In the genomic region with DNA sequence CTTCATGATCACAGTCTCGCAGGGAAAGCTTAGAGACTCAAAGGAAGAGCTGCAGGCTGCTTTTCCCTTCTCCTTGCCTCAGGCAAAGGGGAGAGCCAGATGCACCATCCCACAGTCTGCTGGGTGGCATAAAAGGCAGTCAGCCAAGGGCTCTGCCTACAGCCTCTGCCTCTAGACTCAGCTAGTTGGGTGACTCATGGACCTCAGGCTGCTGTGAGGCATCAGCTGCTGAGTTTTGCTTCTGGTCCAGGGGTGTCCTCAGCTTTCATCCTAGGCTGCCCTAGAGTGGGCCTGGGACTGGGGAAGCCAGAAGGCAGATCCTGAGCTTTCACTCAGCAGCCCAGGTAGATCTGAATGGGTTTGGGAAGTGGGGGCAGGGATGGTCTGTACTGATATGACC, we compare ENCODE assay signal across 11 cellular contexts. TPM values are rescaled to one million over a fixed set of nuclear protein-coding genes. Genes with fewer than 3 reads are reported as not detected.
DNase-seq lines count a peak whose midpoint lies in the region; ATAC-seq, FAIRE-seq and TF ChIP-seq lines count a peak whose summit lies in the region.
"Had no signal": no experiment of that assay in that cellular context is flagged by ENCODE, and none has a peak within 500 bp of the region (broad histone marks: within the 10 kb centered on the region; RNA-seq: fewer than 3 reads in every experiment).

No MANE protein-coding gene starts in this region.

- H3K4me2 ChIP-seq in keratinocyte (ENCODE audit: control insufficient read depth, extremely low read depth, insufficient read depth, low read depth, low read length) (no peak overlapping the region), smooth muscle cell (no peak overlapping the region)

- TF ChIP-seq CTCF in AG04449 (IDR thresholded peaks at IDR 0.05; ENCODE audit: insufficient read depth, low read length, missing control alignments) = no peak
- no peak for TF ChIP-seq CTCF in keratinocyte (optimal IDR thresholded peaks at IDR 0.05 in 1 of 3, IDR thresholded peaks at IDR 0.05 in 1 of 3, conservative IDR thresholded peaks at IDR 0.05 in 1 of 3; ENCODE audit: extremely low read depth in 1 of 3, insufficient read depth in 2 of 3, low read length in 3 of 3)
- no peak for TF ChIP-seq CTCF in smooth muscle cell (IDR thresholded peaks at IDR 0.05; ENCODE audit: borderline replicate concordance, insufficient read depth, poor library complexity, severe bottlenecking)

- peak; percentile 83 for FAIRE-seq in keratinocyte (lab: Jason Lieb, UNC)
- FAIRE-seq: colon had no signal

- CTCF ChIA-PET in AG04449 (lab: Yijun Ruan, JAX) = interaction anchor here (1.4 to 3.1 kb wide), 5 partner anchors 9 to 106 kb away, joined by 3 to 22 read pairs (median 8); no protein-coding TSS in a partner anchor

- dilution Hi-C loops in keratinocyte (cut with MboI; ENCODE audit: extremely low pct_ligation_motif_present, low sequenced_read_pairs) = loop anchor here (25.0 kb wide), 1 partner anchor 99 kb away; a partner anchor contains a TSS

- POLR2A ChIA-PET in AG04449 (lab: Yijun Ruan, JAX) = no interaction called here

- H4K20me1 ChIP-seq in keratinocyte (ENCODE audit: control insufficient read depth, extremely low read depth, insufficient read depth, low read length) (no peaks in the 10 kb centered on the region), smooth muscle cell (ENCODE audit: low read depth) (no peaks in the 10 kb centered on the region)

- no peaks in the 10 kb centered on the region for H3F3A ChIP-seq in smooth muscle cell (ENCODE audit: low read depth)

- H3K4me1 ChIP-seq in adipocyte (ENCODE audit: control insufficient read depth, insufficient read depth, low read length) (peaks cover 15% of the 10 kb centered on the region), keratinocyte (ENCODE audit: control insufficient read depth, extremely low read depth, insufficient read depth, low read length) (peaks cover 10% of the 10 kb centered on the region), smooth muscle cell (ENCODE audit: low read depth) (no peaks in the 10 kb centered on the region)

- H3K9me1 ChIP-seq in keratinocyte (ENCODE audit: control insufficient read depth, extremely low read depth, insufficient read depth, low read length) = no peaks in the 10 kb centered on the region

- H2AFZ ChIP-seq in keratinocyte (ENCODE audit: control insufficient read depth, low read length) (no peak overlapping the region), smooth muscle cell (ENCODE audit: low read depth) (no peak overlapping the region)

- H3K27me3 ChIP-seq in adipocyte (replicated peaks; ENCODE audit: control insufficient read depth, insufficient read depth, low read length) (peaks cover 33% of the 10 kb centered on the region), keratinocyte (ENCODE audit: control insufficient read depth, extremely low read depth, insufficient read depth, low read length) (no peaks in the 10 kb centered on the region), smooth muscle cell (ENCODE audit: low read depth) (peaks cover 16% of the 10 kb centered on the region)

- no peak overlapping the region for H3K4me3 ChIP-seq in AG04449 (ENCODE audit: low read depth, low read length)
- no peak overlapping the region for H3K4me3 ChIP-seq in adipocyte (ENCODE audit: low read length)
- H3K4me3 ChIP-seq in keratinocyte (ENCODE audit: control insufficient read depth in 2 of 3, extremely low read depth in 1 of 3, insufficient read depth in 2 of 3, low read depth in 1 of 3, low read length in 3 of 3) = no peak overlapping the region
- H3K4me3 ChIP-seq in smooth muscle cell = no peak overlapping the region

- H3K27ac ChIP-seq in keratinocyte (ENCODE audit: control insufficient read depth, insufficient read depth, low read length) = no peak overlapping the region
- H3K27ac ChIP-seq in smooth muscle cell (ENCODE audit: low read depth) = no peak overlapping the region

- ATAC-seq in GM18907 (IDR thresholded peaks at IDR 0.05; ENCODE audit: unreplicated experiment) = no peak

- no peaks in the 10 kb centered on the region for H3K36me3 ChIP-seq in adipocyte (ENCODE audit: control insufficient read depth, insufficient read depth, low read length, severe bottlenecking)
- H3K36me3 ChIP-seq in keratinocyte (ENCODE audit: control insufficient read depth in 2 of 2, extremely low read depth in 1 of 2, insufficient read depth in 2 of 2, low read length in 2 of 2) = peaks cover 0 to 1% of the 10 kb centered on the region in 2 experiments
- H3K36me3 ChIP-seq in smooth muscle cell (ENCODE audit: low read depth) = no peaks in the 10 kb centered on the region

- H3K9ac ChIP-seq in adipocyte (ENCODE audit: low read length) = no peak overlapping the region
- H3K9ac ChIP-seq in keratinocyte (ENCODE audit: control insufficient read depth, extremely low read depth, insufficient read depth, low read length) = no peak overlapping the region
- no peak overlapping the region for H3K9ac ChIP-seq in smooth muscle cell (ENCODE audit: low read depth)

- H3K9me3 ChIP-seq in adipocyte (ENCODE audit: control insufficient read depth, low read length) = no peaks in the 10 kb centered on the region
- no peaks in the 10 kb centered on the region for H3K9me3 ChIP-seq in keratinocyte (ENCODE audit: control insufficient read depth, low read depth, low read length)
- no peaks in the 10 kb centered on the region for H3K9me3 ChIP-seq in smooth muscle cell (replicated peaks; ENCODE audit: low read depth)

- DNase-seq in AG04449 (ENCODE audit: low read depth, low spot score) (peak; percentile 14), H4 (ENCODE audit: low spot score) (peak; percentile 83), adipocyte (ENCODE audit: low read depth) (peak; percentile 78), keratinocyte (ENCODE audit: low read depth, low spot score) (no peak), midbrain (lab: John Stamatoyannopoulos, UW) (no peak), smooth muscle cell (lab: John Stamatoyannopoulos, UW; ENCODE audit: unreplicated experiment) (no peak)
- DNase-seq in activated CD4-positive, alpha-beta T cell treated with anti-CD3 and anti-CD28 coated beads for 1 hour = no peak
- DNase-seq: activated CD4-positive, CD25-positive, alpha-beta regulatory T cell had no signal

- WGBS in smooth muscle cell (ENCODE audit: low lambda C conversion rate) = 33% methylated on average over 1 of the region's 1 CpG

- H3K79me2 ChIP-seq in keratinocyte (ENCODE audit: control insufficient read depth, insufficient read depth, low read length) (no peaks in the 10 kb centered on the region), smooth muscle cell (ENCODE audit: low read depth) (no peaks in the 10 kb centered on the region)

RNA-seq across cellular contexts. Expression of a gene that starts 11.7 kb away (rescaled TPM):
- total RNA-seq in H4 (2014; rRNA removed; shearing (Covaris generic)) = 0.04 and 0.08 TPM in 2 replicates
- polyA plus RNA-seq in keratinocyte = 3.6 to 6.8 TPM (median 4.9 TPM) in 3 replicates
- 0.94 TPM for polyA plus RNA-seq in keratinocyte (2011; ENCODE audit: low read depth)
- 5.6 and 6.1 TPM in 2 replicates for polyA plus RNA-seq in keratinocyte (2011; cell fraction: cytosol; rRNA removed)
- polyA plus RNA-seq in keratinocyte (2011; cell fraction: nucleus; rRNA removed) = 8.6 and 9.1 TPM in 2 replicates
- 3.3 and 4.7 TPM in 2 replicates for polyA plus RNA-seq in keratinocyte (2012; ENCODE audit: low replicate concordance)
- 8.8 to 18.1 TPM (median 16.5 TPM) in 3 replicates for polyA minus RNA-seq in keratinocyte
- 3.8 TPM for polyA minus RNA-seq in keratinocyte (2011; cell fraction: cytosol; rRNA and poly(A)+ RNA removed)
- 1.4 and 2.2 TPM in 2 replicates for polyA minus RNA-seq in keratinocyte (2011; cell fraction: nucleus; rRNA and poly(A)+ RNA removed)
- not detected in 2 replicates for total RNA-seq in smooth muscle cell
- polyA plus RNA-seq in smooth muscle cell = not detected in 2 replicates
- total RNA-seq: H7 had no signal

Comparison
In these comparisons a context has a peak if more than half of its experiments do, and no peak if none do; other contexts are left out.
1. DNase-seq: peak in AG04449 (single experiment), H4 (single experiment) and adipocyte (single experiment); none in keratinocyte (single experiment), midbrain (single experiment), smooth muscle cell (single experiment) and activated CD4-positive, alpha-beta T cell treated with anti-CD3 and anti-CD28 coated beads for 1 hour (single experiment).